Comparison of ENCODE assay signal across 20 cellular contexts in the genomic region with DNA sequence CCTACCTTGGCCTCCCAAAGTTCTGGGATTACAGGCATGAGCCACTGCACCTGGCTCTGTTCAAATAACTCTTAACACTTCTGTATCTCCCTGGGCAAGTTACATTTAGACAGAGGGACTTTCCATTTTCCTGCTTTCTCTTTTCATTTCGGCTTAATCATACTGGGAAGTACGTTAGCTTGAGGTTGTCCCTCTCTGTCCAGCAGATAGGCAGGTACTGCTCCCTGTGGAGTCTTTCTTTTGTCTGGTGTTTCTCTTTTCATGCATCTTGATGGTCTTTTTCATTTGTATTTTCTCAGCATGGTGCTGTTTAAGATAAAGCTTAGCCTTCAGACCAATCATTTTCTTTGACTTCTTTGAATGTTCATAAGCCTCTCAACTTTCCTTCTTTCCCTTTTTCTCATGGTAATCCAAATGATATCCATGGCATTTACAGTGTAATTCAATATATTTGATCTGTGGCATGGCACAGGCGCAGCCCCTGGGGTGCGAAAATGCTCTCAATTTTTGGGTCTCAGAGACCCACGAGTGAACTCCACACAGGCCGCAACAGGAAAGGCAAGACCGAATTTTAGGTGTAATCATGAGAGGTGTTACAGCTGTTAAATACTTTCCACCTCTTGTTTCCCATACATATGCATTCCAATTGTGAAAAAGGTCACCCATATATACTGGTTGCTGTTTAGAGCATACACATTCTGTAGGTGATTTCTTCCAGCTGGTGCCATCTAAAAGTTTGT.
"Had no signal": no experiment of that assay in that cellular context is flagged by ENCODE, and none has a peak within 500 bp of the region (broad histone marks: within the 10 kb centered on the region; RNA-seq: fewer than 3 reads in every experiment).

No MANE protein-coding gene starts in this region.

- H3K4me3 ChIP-seq: body of pancreas, stomach, suprapubic skin, transverse colon had no signal

- H3K27me3 ChIP-seq: body of pancreas, foreskin keratinocyte, stomach, suprapubic skin, transverse colon had no signal

- H3K4me3 Mint-ChIP-seq: activated CD4-positive, alpha-beta memory T cell treated with anti-CD3 and anti-CD28 coated beads for 36 hours; activated naive CD4-positive, alpha-beta T cell treated with anti-CD3 and anti-CD28 coated beads, Interleukin-2, amount 50 U/mL, for 24 hours; activated T-helper 1 cell treated with anti-CD3 and anti-CD28 coated beads, Interleukin-12 subunit alpha, Interleukin-12 subunit beta, Interleukin-2, Interleukin-4 antibody, amounts not matched to agents 30 ng/mL and 10 ng/mL and 1 ng/mL, durations not matched to agents 14 hours and 24 hours and 36 hours; dendritic cell treated with granulocyte-macrophage colony-stimulating factor and Interleukin-4, amounts not matched to agents 40 ng/mL and 50 ng/mL, for 4 days; stimulated activated memory B cell treated with anti-CD40 and anti-IgM and Interleukin-4, amounts not matched to agents 10 μg/mL and 1 μg/mL and 100 μg/mL, for 72 hours; T-helper 17 cell had no signal

- H3K4me1 ChIP-seq: body of pancreas, suprapubic skin had no signal

- DNase-seq: activated CD4-positive, alpha-beta memory T cell treated with anti-CD3 and anti-CD28 coated beads for 36 hours; activated CD4-positive, alpha-beta T cell treated with anti-CD3 and anti-CD28 coated beads for 48 hours; activated gamma-delta T cell treated with Interleukin-2 at 50 U/mL for 16 hours; anterior cingulate cortex; body of pancreas; effector CD8-positive, alpha-beta T cell; foreskin keratinocyte; left colon; mesenchymal stem cell; small intestine; stimulated activated CD4-positive, alpha-beta T cell treated with anti-CD3 and anti-CD28 coated beads, Interleukin-15, amount 100 ng/mL, for 24 hours; stomach; T-helper 17 cell; transverse colon had no signal

- H3K4me1 Mint-ChIP-seq: activated naive CD4-positive, alpha-beta T cell treated with anti-CD3 and anti-CD28 coated beads, Interleukin-2, amount 50 U/mL, for 24 hours; stimulated activated memory B cell treated with anti-CD40 and anti-IgM and Interleukin-4, amounts not matched to agents 10 μg/mL and 1 μg/mL and 100 μg/mL, for 72 hours had no signal

- H3K9me3 ChIP-seq: body of pancreas, stomach, suprapubic skin, transverse colon had no signal

- H3K27ac Mint-ChIP-seq: activated CD4-positive, alpha-beta memory T cell treated with anti-CD3 and anti-CD28 coated beads for 36 hours; activated naive CD4-positive, alpha-beta T cell treated with anti-CD3 and anti-CD28 coated beads, Interleukin-2, amount 50 U/mL, for 24 hours; activated T-helper 1 cell treated with anti-CD3 and anti-CD28 coated beads, Interleukin-12 subunit alpha, Interleukin-12 subunit beta, Interleukin-2, Interleukin-4 antibody, amounts not matched to agents 30 ng/mL and 10 ng/mL and 1 ng/mL, durations not matched to agents 14 hours and 24 hours and 36 hours; dendritic cell treated with granulocyte-macrophage colony-stimulating factor and Interleukin-4, amounts not matched to agents 40 ng/mL and 50 ng/mL, for 4 days; stimulated activated memory B cell treated with anti-CD40 and anti-IgM and Interleukin-4, amounts not matched to agents 10 μg/mL and 1 μg/mL and 100 μg/mL, for 72 hours; T-helper 17 cell had no signal

- H3K9me3 Mint-ChIP-seq: activated CD4-positive, alpha-beta memory T cell treated with anti-CD3 and anti-CD28 coated beads for 36 hours; activated naive CD4-positive, alpha-beta T cell treated with anti-CD3 and anti-CD28 coated beads, Interleukin-2, amount 50 U/mL, for 24 hours; activated T-helper 1 cell treated with anti-CD3 and anti-CD28 coated beads, Interleukin-12 subunit alpha, Interleukin-12 subunit beta, Interleukin-2, Interleukin-4 antibody, amounts not matched to agents 30 ng/mL and 10 ng/mL and 1 ng/mL, durations not matched to agents 14 hours and 24 hours and 36 hours; dendritic cell treated with granulocyte-macrophage colony-stimulating factor and Interleukin-4, amounts not matched to agents 40 ng/mL and 50 ng/mL, for 4 days; stimulated activated memory B cell treated with anti-CD40 and anti-IgM and Interleukin-4, amounts not matched to agents 10 μg/mL and 1 μg/mL and 100 μg/mL, for 72 hours had no signal

- H3K27me3 Mint-ChIP-seq: activated CD4-positive, alpha-beta memory T cell treated with anti-CD3 and anti-CD28 coated beads for 36 hours; activated naive CD4-positive, alpha-beta T cell treated with anti-CD3 and anti-CD28 coated beads, Interleukin-2, amount 50 U/mL, for 24 hours; dendritic cell treated with granulocyte-macrophage colony-stimulating factor and Interleukin-4, amounts not matched to agents 40 ng/mL and 50 ng/mL, for 4 days; stimulated activated memory B cell treated with anti-CD40 and anti-IgM and Interleukin-4, amounts not matched to agents 10 μg/mL and 1 μg/mL and 100 μg/mL, for 72 hours; T-helper 17 cell had no signal

- H3K27ac ChIP-seq: body of pancreas, foreskin keratinocyte, stomach, suprapubic skin, transverse colon had no signal

- ATAC-seq: body of pancreas; foreskin keratinocyte; left colon; sciatic nerve; stimulated activated memory B cell treated with anti-CD40 and anti-IgM and Interleukin-4, amounts not matched to agents 10 μg/mL and 1 μg/mL and 100 μg/mL, for 72 hours; T-helper 17 cell had no signal
